8 cellular contexts compared by ENCODE assay signal in the genomic region with DNA sequence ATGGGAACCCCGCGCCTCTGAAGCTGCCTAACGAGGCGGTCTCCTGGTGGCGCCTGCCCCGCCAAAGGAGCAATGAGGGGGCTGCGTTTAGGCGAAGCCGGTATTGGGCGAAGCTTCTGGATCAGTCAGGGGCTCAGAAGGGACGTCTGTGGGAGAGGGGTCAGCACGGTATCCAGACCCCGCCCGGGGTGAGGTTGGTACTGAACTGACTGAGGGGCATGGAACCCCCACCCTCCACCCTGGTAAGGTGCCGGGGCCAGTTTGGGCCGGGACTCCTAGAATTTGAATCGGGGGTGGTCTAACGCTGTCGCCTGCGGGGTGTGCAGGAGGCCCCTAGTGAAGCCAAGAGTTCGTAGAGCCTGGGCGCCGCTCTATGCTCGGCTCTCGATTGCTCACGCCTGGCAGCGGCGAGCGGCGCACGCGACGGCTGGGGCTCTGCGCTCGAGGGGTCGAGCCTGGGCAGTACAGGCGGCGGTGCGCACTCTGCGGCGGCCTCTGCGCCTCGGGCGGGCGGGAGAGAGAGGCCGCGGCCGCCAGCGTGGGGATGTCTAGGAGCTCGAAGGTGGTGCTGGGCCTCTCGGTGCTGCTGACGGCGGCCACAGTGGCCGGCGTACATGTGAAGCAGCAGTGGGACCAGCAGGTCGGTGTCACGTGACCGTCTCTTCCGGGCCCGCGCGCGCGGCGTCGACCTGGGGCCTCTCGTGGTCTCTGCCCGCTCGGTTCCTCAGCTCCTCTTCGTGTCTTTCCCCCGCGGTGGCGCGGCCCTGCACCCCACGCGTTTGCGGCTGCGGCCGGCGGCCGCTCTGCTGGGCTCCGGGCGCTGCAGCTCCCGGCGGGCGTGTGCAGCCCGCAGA. TPM values are rescaled to one million over a fixed set of nuclear protein-coding genes. Genes with fewer than 3 reads are reported as not detected.
DNase-seq lines count a peak whose midpoint lies in the region; TF ChIP-seq lines count a peak whose summit lies in the region.

A gene with protein sequence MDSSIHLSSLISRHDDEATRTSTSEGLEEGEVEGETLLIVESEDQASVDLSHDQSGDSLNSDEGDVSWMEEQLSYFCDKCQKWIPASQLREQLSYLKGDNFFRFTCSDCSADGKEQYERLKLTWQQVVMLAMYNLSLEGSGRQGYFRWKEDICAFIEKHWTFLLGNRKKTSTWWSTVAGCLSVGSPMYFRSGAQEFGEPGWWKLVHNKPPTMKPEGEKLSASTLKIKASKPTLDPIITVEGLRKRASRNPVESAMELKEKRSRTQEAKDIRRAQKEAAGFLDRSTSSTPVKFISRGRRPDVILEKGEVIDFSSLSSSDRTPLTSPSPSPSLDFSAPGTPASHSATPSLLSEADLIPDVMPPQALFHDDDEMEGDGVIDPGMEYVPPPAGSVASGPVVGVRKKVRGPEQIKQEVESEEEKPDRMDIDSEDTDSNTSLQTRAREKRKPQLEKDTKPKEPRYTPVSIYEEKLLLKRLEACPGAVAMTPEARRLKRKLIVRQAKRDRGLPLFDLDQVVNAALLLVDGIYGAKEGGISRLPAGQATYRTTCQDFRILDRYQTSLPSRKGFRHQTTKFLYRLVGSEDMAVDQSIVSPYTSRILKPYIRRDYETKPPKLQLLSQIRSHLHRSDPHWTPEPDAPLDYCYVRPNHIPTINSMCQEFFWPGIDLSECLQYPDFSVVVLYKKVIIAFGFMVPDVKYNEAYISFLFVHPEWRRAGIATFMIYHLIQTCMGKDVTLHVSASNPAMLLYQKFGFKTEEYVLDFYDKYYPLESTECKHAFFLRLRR (plus strand): TSS at position 452 of the 854 bp plus-strand sequence. CDS start 4,798 bp downstream, outside the sequence.
PET117 (plus strand) TSS at position 452 of the 854 bp plus-strand sequence; CDS start at position 545, 93 bp downstream.

- TF ChIP-seq POLR2A in stomach (IDR thresholded peaks at IDR 0.05), result no peak

- peak; percentile 79 for DNase-seq in H4 (ENCODE audit: low spot score)
- peak; percentile 74 for DNase-seq in LNCaP clone FGC (ENCODE audit: low read depth)
- DNase-seq in SHP77 (lab: John Stamatoyannopoulos, UW), result peak; percentile 82 to 83
- DNase-seq in activated gamma-delta T cell (lab: John Stamatoyannopoulos, UW), result peak; percentile 88
- DNase-seq in foreskin fibroblast, result peak; percentile 96 to 99
- peak; percentile 89 for DNase-seq in neural crest cell (ENCODE audit: low read depth, low spot score)
- peak; percentile 90 for DNase-seq in stomach

- H3K9me3 ChIP-seq in ES-I3 (ENCODE audit: control insufficient read depth, insufficient read depth, low read length), result no peaks in the 10 kb centered on the region
- no peaks in the 10 kb centered on the region for H3K9me3 ChIP-seq in stomach

- TF ChIP-seq CTCF in LNCaP clone FGC (IDR thresholded peaks at IDR 0.05; ENCODE audit: control insufficient read depth, extremely low read depth, insufficient read depth) (no peak), foreskin fibroblast (IDR thresholded peaks at IDR 0.05; ENCODE audit: low read depth, low read length) (no peak), neural crest cell (conservative IDR thresholded peaks at IDR 0.05) (no peak), stomach (IDR thresholded peaks at IDR 0.05) (no peak)

- no peaks in the 10 kb centered on the region; the same call in 1 of the 2 replicates for H3K4me1 ChIP-seq in ES-I3 (ENCODE audit: insufficient read depth, low read length)
- H3K4me1 ChIP-seq in stomach, result peaks cover 21 to 56% (median 38%) of the 10 kb centered on the region in 4 donors

- H3K27ac ChIP-seq in stomach, result peak within 1 kb of the TSS; percentile 83 to 97 (median 96)

- H3K36me3 ChIP-seq in ES-I3 (ENCODE audit: insufficient read depth, low read length) (peaks cover 3% of the 10 kb centered on the region; the same call in 1 of the 2 replicates), stomach (peaks cover 1 to 9% (median 7%) of the 10 kb centered on the region in 4 donors)

- WGBS in stomach, 5 donors, result 0 to 2% (median 0%) methylated on average over 28 to 87 of the region's 87 CpGs

- peak within 1 kb of the TSS; percentile 87 for H3K4me3 ChIP-seq in LNCaP clone FGC (ENCODE audit: low read depth, low read length)
- H3K4me3 ChIP-seq in foreskin fibroblast (ENCODE audit: low read depth in 1 of 2, low read length in 2 of 2), result peak within 1 kb of the TSS; percentile 83 to 92
- H3K4me3 ChIP-seq in stomach, result peak within 1 kb of the TSS; percentile 74 to 98 (median 96)

- H3K27me3 Mint-ChIP-seq in neural crest cell (ENCODE audit: low read depth), result peaks cover 12% of the 10 kb centered on the region

- intact Hi-C loops in stomach (cut with DNase I; ENCODE audit: low total_unique reads), result no loop called here

- H3K9me3 Mint-ChIP-seq in neural crest cell, result no peaks in the 10 kb centered on the region

- no peak for TF ChIP-seq EP300 in stomach (IDR thresholded peaks at IDR 0.05)

- no peaks in the 10 kb centered on the region for H3K27me3 ChIP-seq in stomach

- peaks cover 25% of the 10 kb centered on the region for H3K4me1 Mint-ChIP-seq in neural crest cell

- peak within 1 kb of the TSS; percentile 62 for H3K27ac Mint-ChIP-seq in neural crest cell (ENCODE audit: unreplicated experiment)

- peak within 1 kb of the TSS; percentile 86 for H3K4me3 Mint-ChIP-seq in neural crest cell

- peaks cover 2% of the 10 kb centered on the region for H3K36me3 Mint-ChIP-seq in neural crest cell (ENCODE audit: low read depth)

- peak within 1 kb of the TSS; percentile 92 for H3K9ac ChIP-seq in ES-I3 (ENCODE audit: low read depth, low read length)

RNA-seq across cellular contexts. Expression of the first gene that starts in this region (rescaled TPM):
- total RNA-seq in H4 (2014; rRNA removed; shearing (Covaris generic)), result 11.9 and 15.2 TPM in 2 replicates
- total RNA-seq in neural crest cell (30.7 and 31.9 TPM in 2 replicates), stomach (10 to 100 TPM in 3 of 5 donors, 1 to 10 TPM in 1, under 1 TPM in 1; 0.58 to 35.5 (median 12.5) TPM)
- 10 to 100 TPM in 1 of 3 donors, 1 to 10 TPM in 2; 6.2 to 12.8 (median 7.1) TPM for polyA plus RNA-seq in stomach

RNA-seq across cellular contexts. Expression of gene PET117, which starts in this region (rescaled TPM):
- 17.0 and 20.3 TPM in 2 replicates for total RNA-seq in H4 (2014; rRNA removed; shearing (Covaris generic))
- 17.8 and 18.7 TPM in 2 replicates for total RNA-seq in neural crest cell
- 10 to 100 TPM in 2 of 5 donors, 1 to 10 TPM in 3; 1.2 to 23.5 (median 4.6) TPM for total RNA-seq in stomach
- 10 to 100 TPM; 11.5 to 20.9 (median 19.3) TPM for polyA plus RNA-seq in stomach

Comparison
In these comparisons a context has a peak if more than half of its experiments do, and no peak if none do; other contexts are left out.
1. Peak in every context shown above with its lines: DNase-seq, H3K4me3 ChIP-seq and H3K27ac ChIP-seq.